ENCODE assay signal across 6 cellular contexts in the genomic region with DNA sequence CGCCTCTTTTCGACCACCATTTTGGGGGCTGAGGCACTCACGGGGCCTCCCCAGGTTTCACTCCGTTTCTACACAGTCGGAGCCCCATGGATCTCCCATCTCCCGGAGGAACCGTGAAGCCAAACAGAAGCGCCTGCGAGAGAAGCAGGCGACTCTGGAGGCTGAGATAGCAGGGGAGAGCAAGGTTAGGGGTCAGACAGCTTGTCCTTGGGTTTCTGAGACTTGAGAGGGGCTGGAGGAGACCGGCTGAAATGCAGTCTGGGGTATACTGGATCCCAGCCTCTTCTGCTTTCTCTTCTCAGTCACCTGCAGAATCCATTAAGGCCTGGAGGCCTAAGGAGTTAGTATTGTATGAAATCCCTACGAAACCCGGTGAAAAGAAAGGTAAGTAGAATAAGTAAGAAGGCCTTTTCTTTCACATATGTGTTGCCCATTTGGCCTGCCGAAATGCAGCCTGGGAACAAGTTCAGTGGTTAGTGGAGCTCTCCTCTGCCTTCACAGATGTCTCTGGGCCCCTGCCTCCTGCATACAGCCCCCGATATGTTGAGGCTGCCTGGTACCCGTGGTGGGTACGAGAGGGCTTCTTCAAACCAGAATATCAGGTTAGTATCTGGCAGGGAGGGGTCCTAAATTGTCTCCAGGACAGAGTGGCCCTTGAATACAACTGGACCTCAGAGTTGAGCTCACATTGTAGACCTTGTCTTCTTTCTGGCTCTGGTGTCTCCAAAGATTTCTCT. TPM values are rescaled to one million over a fixed set of nuclear protein-coding genes. Genes with fewer than 3 reads are reported as not detected.
A peak's percentile ranks its signal among the peaks of the same experiment; 100 is the strongest.
DNase-seq lines count a peak whose midpoint lies in the region; ATAC-seq and TF ChIP-seq lines count a peak whose summit lies in the region.

No MANE protein-coding gene starts in this region.

- H3K27ac ChIP-seq in IMR-90 (ENCODE audit: insufficient read depth, low read length) (peak overlapping the region; percentile 82), body of pancreas (peak overlapping the region; percentile 90 to 95 (median 94))

- H3K14ac ChIP-seq in IMR-90 (replicated peaks; ENCODE audit: low read depth, low read length) = peak overlapping the region; percentile 97

- H3K36me3 Mint-ChIP-seq in nephron progenitor cell (ENCODE audit: low read depth) = peaks cover 52% of the 10 kb centered on the region

- peaks cover 43% of the 10 kb centered on the region for H3K4me1 Mint-ChIP-seq in nephron progenitor cell

- no peaks in the 10 kb centered on the region for H3K27me3 ChIP-seq in IMR-90 (ENCODE audit: control insufficient read depth, insufficient read depth, low read length)
- H3K27me3 ChIP-seq in body of pancreas = no peaks in the 10 kb centered on the region

- H2BK20ac ChIP-seq in IMR-90 (ENCODE audit: low read depth, low read length) = 0 out of 2 replicates have a peak overlapping the region, but pooled peaks have one; percentile 43

- peak overlapping the region; percentile 90 for H4K91ac ChIP-seq in IMR-90 (ENCODE audit: insufficient read depth, low read depth, low read length)

- H3K56ac ChIP-seq in IMR-90 (ENCODE audit: extremely low read depth, insufficient read depth, low read length) = peak overlapping the region; percentile 85

- H2BK15ac ChIP-seq in IMR-90 (ENCODE audit: low read depth, low read length) = peak overlapping the region; percentile 44; the same call in 1 of the 3 replicates

- H3K4me3 Mint-ChIP-seq in nephron progenitor cell = peak overlapping the region; percentile 86

- no peaks in the 10 kb centered on the region for H3K9me3 Mint-ChIP-seq in nephron progenitor cell

- peak overlapping the region; percentile 51 for H2BK120ac ChIP-seq in IMR-90 (ENCODE audit: low read depth, low read length)

- H3K18ac ChIP-seq in IMR-90 (ENCODE audit: low read depth, low read length) = peak overlapping the region; percentile 62; the same call in 1 of the 2 replicates

- no peaks in the 10 kb centered on the region for H4K20me1 ChIP-seq in IMR-90 (ENCODE audit: insufficient read depth, low read length)

- H3K4me2 ChIP-seq in IMR-90 (ENCODE audit: low read depth, low read length) = peak overlapping the region; percentile 91

- peaks cover 5 to 6% of the 10 kb centered on the region in 2 experiments; a peak in 1 of 4 replicates for H3K79me1 ChIP-seq in IMR-90 (ENCODE audit: low read depth in 1 of 2, low read length in 2 of 2)

- H3K9me3 ChIP-seq in IMR-90 (ENCODE audit: control insufficient read depth, insufficient read depth, low read length) (no peaks in the 10 kb centered on the region), body of pancreas (no peaks in the 10 kb centered on the region)

- peaks cover 2% of the 10 kb centered on the region for H3K27me3 Mint-ChIP-seq in nephron progenitor cell (ENCODE audit: low read depth, poor library complexity)

- WGBS in IMR-90 (ENCODE audit: extremely low coverage in 2 of 2, insufficient read length in 1 of 2), 2 experiments = 40% methylated on average over 1 of the region's 17 CpGs; no CpG with 5 or more reads in 1 of the 2 experiments
- WGBS in body of pancreas, 2 donors = 21 to 23% methylated on average over 17 of the region's 17 CpGs

- in situ Hi-C loops in IMR-90 (cut with MboI; ENCODE audit: low sequenced_read_pairs) = loop anchor here (5.0 kb wide), 1 partner anchor 162 kb away; no protein-coding TSS in a partner anchor

- BruUV-seq in IMR-90 (replicated peaks; lab: Mats Ljungman, UMichigan) = no TSS peak

- peak overlapping the region; percentile 92 for H3K23ac ChIP-seq in IMR-90 (ENCODE audit: low read depth, low read length)

- H3K9ac ChIP-seq in IMR-90 (ENCODE audit: low read depth, low read length) = peak overlapping the region; percentile 90

- H3K4ac ChIP-seq in IMR-90 (ENCODE audit: low read depth, low read length) = peak overlapping the region; percentile 98

- H2AK5ac ChIP-seq in IMR-90 (ENCODE audit: low read depth, low read length) = peak overlapping the region; percentile 95

- H4K8ac ChIP-seq in IMR-90 (ENCODE audit: low read depth in 2 of 2, low read length in 2 of 2) = peak overlapping the region; percentile 100

- ATAC-seq in IMR-90 (ENCODE audit: low read depth) (no peak), body of pancreas (no peak)

- H3K36me3 ChIP-seq in IMR-90 (ENCODE audit: control insufficient read depth, insufficient read depth, low read length) (peaks cover 26% of the 10 kb centered on the region), body of pancreas (replicated peaks in 1 of 2; ENCODE audit: insufficient read depth in 1 of 2, low read depth in 2 of 2) (no peaks in the 10 kb centered on the region)

- peaks cover 12% of the 10 kb centered on the region for H3K4me1 ChIP-seq in IMR-90 (ENCODE audit: control insufficient read depth, insufficient read depth, low read length)
- H3K4me1 ChIP-seq in body of pancreas = peaks cover 32% of the 10 kb centered on the region

- peak overlapping the region; percentile 84 for H2BK5ac ChIP-seq in IMR-90 (ENCODE audit: low read depth, low read length, poor library complexity, severe bottlenecking)

- peak overlapping the region; percentile 92 for H4K5ac ChIP-seq in IMR-90 (ENCODE audit: low read depth, low read length)

- TF ChIP-seq POLR2A in IMR-90 (IDR thresholded peaks at IDR 0.05; ENCODE audit: low read depth, low read length) (no peak), body of pancreas (IDR thresholded peaks at IDR 0.05) (no peak)

- H2AFZ ChIP-seq in IMR-90 (replicated peaks; ENCODE audit: low read length, poor library complexity) = peak overlapping the region; percentile 99

- POLR2A ChIA-PET in IMR-90 (lab: Charles Lee; ENCODE audit: unreplicated experiment) = no interaction called here

- H3K9me1 ChIP-seq in IMR-90 (ENCODE audit: insufficient read depth, low read length) = no peaks in the 10 kb centered on the region

- dilution Hi-C loops in IMR-90 (cut with HindIII; ENCODE audit: low sequenced_read_pairs, unreplicated experiment) = no loop called here

- H3K4me3 ChIP-seq in IMR-90 (ENCODE audit: insufficient read depth, low read depth, low read length) (peak overlapping the region; percentile 44; the same call in 1 of the 2 replicates), body of pancreas (peak overlapping the region in 1 of 2 donors; percentile 25)

- DNase-seq in IMR-90 (no peak), body of pancreas (no peak), nephron progenitor cell (no peak), A172 (ENCODE audit: low spot score) (no peak), DMS79 (lab: John Stamatoyannopoulos, UW) (no peak), HPDE6-E6E7 (ENCODE audit: extremely low spot score) (no peak)

- peak overlapping the region; percentile 97 for H2AK9ac ChIP-seq in IMR-90 (replicated peaks; ENCODE audit: low read depth, low read length, poor library complexity)

- intact Hi-C loops in IMR-90 (cut with micrococcal nuclease) (loop anchor here (1.0 to 10.0 kb wide), 4 partner anchors 87 to 280 kb away; no protein-coding TSS in a partner anchor), body of pancreas (cut with DNase I) (no loop called here)

- peak overlapping the region; percentile 74 for H3K27ac Mint-ChIP-seq in nephron progenitor cell

- TF ChIP-seq RAD21 in IMR-90 (IDR thresholded peaks at IDR 0.05; ENCODE audit: low read length) = no peak

- no peak for TF ChIP-seq CTCF in IMR-90 (conservative IDR thresholded peaks at IDR 0.05; ENCODE audit: low read depth, low read length)
- no peak for TF ChIP-seq CTCF in body of pancreas (IDR thresholded peaks at IDR 0.05)
- no peak for TF ChIP-seq CTCF in nephron progenitor cell (IDR thresholded peaks at IDR 0.05)

- CTCF ChIA-PET in IMR-90 (lab: Yijun Ruan, JAX) = interaction anchor here (1.0 to 3.6 kb wide), 10 partner anchors 11 to 172 kb away, joined by 3 to 31 read pairs (median 10); no protein-coding TSS in a partner anchor

TF ChIP-seq in IMR-90, 13 proteins besides CTCF, POLR2A, EP300 and RAD21 (continues in another document):
- TF ChIP-seq BHLHE40 (IDR thresholded peaks at IDR 0.05; ENCODE audit: low read depth, low read length) = no peak
- TF ChIP-seq MAZ (IDR thresholded peaks at IDR 0.05; ENCODE audit: borderline replicate concordance, low read depth, low read length) = no peak
- no peak for TF ChIP-seq MXI1 (IDR thresholded peaks at IDR 0.05; ENCODE audit: borderline replicate concordance, low read depth, low read length)
- no peak for TF ChIP-seq RCOR1 (IDR thresholded peaks at IDR 0.05; ENCODE audit: insufficient replicate concordance, low read length)
- no peak for TF ChIP-seq CHD1 (IDR thresholded peaks at IDR 0.05; ENCODE audit: low read depth, low read length)
- TF ChIP-seq MAFK (IDR thresholded peaks at IDR 0.05; ENCODE audit: low read depth, low read length) = no peak

RNA-seq across cellular contexts. Expression of a gene that starts 1.0 kb away (rescaled TPM):
- total RNA-seq in IMR-90 (2012; rRNA removed) (6.9 and 7.2 TPM in 2 replicates), body of pancreas (10 to 100 TPM; 16.6 to 29.7 TPM)
- 13.3 and 14.0 TPM in 2 replicates for polyA plus RNA-seq in IMR-90 (2012; rRNA removed)
- 5.5 and 6.7 TPM in 2 replicates for polyA plus RNA-seq in IMR-90 (2012; cell fraction: cytosol; rRNA removed)
- 98.4 and 123 TPM in 2 replicates for polyA plus RNA-seq in IMR-90 (2012; cell fraction: nucleus; rRNA removed; ENCODE audit: low replicate concordance)
- total RNA-seq in A172 (2014; rRNA removed; shearing (Covaris generic)) = 25.2 and 28.2 TPM in 2 replicates

RNA-seq across cellular contexts. Expression of a gene that starts 7.0 kb away (rescaled TPM):
- total RNA-seq in IMR-90 (2012; rRNA removed) (6.9 and 13.4 TPM in 2 replicates), body of pancreas (10 to 100 TPM in 1 of 2 donors, under 1 TPM in 1; 0.66 to 27.2 TPM)
- polyA plus RNA-seq in IMR-90 (2012; rRNA removed) = 29.5 and 30.8 TPM in 2 replicates
- 19.0 and 20.5 TPM in 2 replicates for polyA plus RNA-seq in IMR-90 (2012; cell fraction: cytosol; rRNA removed)
- 90.6 and 118 TPM in 2 replicates for polyA plus RNA-seq in IMR-90 (2012; cell fraction: nucleus; rRNA removed; ENCODE audit: low replicate concordance)
- 8.9 and 24.9 TPM in 2 replicates for total RNA-seq in A172 (2014; rRNA removed; shearing (Covaris generic))

RNA-seq across cellular contexts. Expression of a gene that starts 16.9 kb away (rescaled TPM):
- total RNA-seq in IMR-90 (2012; rRNA removed) = not detected in 2 replicates
- not detected in 2 replicates for polyA plus RNA-seq in IMR-90 (2012; rRNA removed)
- not detected in 2 replicates for polyA plus RNA-seq in IMR-90 (2012; cell fraction: cytosol; rRNA removed)
- polyA plus RNA-seq in IMR-90 (2012; cell fraction: nucleus; rRNA removed; ENCODE audit: low replicate concordance) = not detected in 2 replicates
- total RNA-seq in body of pancreas = 1 to 10 TPM in 1 of 2 donors, not detected in 1; 5.2 TPM
- total RNA-seq in A172 (2014; rRNA removed; shearing (Covaris generic)) = not detected in 2 replicates

RNA-seq across cellular contexts. Expression of a gene that starts 25.8 kb away (rescaled TPM):
- not detected in 2 replicates for total RNA-seq in IMR-90 (2012; rRNA removed)
- not detected in 2 replicates for polyA plus RNA-seq in IMR-90 (2012; rRNA removed)
- not detected in 2 replicates for polyA plus RNA-seq in IMR-90 (2012; cell fraction: cytosol; rRNA removed)
- not detected in 2 replicates for polyA plus RNA-seq in IMR-90 (2012; cell fraction: nucleus; rRNA removed; ENCODE audit: low replicate concordance)
- under 1 TPM; under 0.01 to 0.52 TPM for total RNA-seq in body of pancreas
- 0.43 TPM in 1 of 2 replicates, not detected in the other for total RNA-seq in A172 (2014; rRNA removed; shearing (Covaris generic))

RNA-seq across cellular contexts. Expression of a gene that starts 30.7 kb away (rescaled TPM):
- total RNA-seq in IMR-90 (2012; rRNA removed) = 5.6 and 6.7 TPM in 2 replicates
- 17.8 and 19.6 TPM in 2 replicates for polyA plus RNA-seq in IMR-90 (2012; rRNA removed)
- 15.6 and 26.4 TPM in 2 replicates for polyA plus RNA-seq in IMR-90 (2012; cell fraction: cytosol; rRNA removed)
- 56.9 and 61.7 TPM in 2 replicates for polyA plus RNA-seq in IMR-90 (2012; cell fraction: nucleus; rRNA removed; ENCODE audit: low replicate concordance)
- total RNA-seq in body of pancreas = 10 to 100 TPM; 90.3 to 97.3 TPM
- total RNA-seq in A172 (2014; rRNA removed; shearing (Covaris generic)) = 39.0 and 50.9 TPM in 2 replicates
